In genomic region chr19:54937926-54938325, GRCh38 we compare ENCODE assay signal across 18 cellular contexts. TPM values are rescaled to one million over a fixed set of nuclear protein-coding genes. Genes with fewer than 3 reads are reported as not detected.
DNase-seq lines count a peak whose midpoint lies in the region; ATAC-seq and TF ChIP-seq lines count a peak whose summit lies in the region.
"Had no signal": no experiment of that assay in that cellular context is flagged by ENCODE, and none has a peak within 500 bp of the region (broad histone marks: within the 10 kb centered on the region; RNA-seq: fewer than 3 reads in every experiment).

No MANE protein-coding gene starts in this region.

- H3K4me1 ChIP-seq in Peyer's patch (no peaks in the 10 kb centered on the region), transverse colon (no peaks in the 10 kb centered on the region)
- H3K4me1 ChIP-seq: body of pancreas, prostate gland, SJCRH30 had no signal

- TF ChIP-seq POLR2A in Peyer's patch (IDR thresholded peaks at IDR 0.05) (no peak), transverse colon (IDR thresholded peaks at IDR 0.05) (no peak)

- H3K36me3 ChIP-seq in Peyer's patch: no peaks in the 10 kb centered on the region
- H3K36me3 ChIP-seq in transverse colon: no peaks in the 10 kb centered on the region
- H3K36me3 ChIP-seq: prostate gland, SJCRH30 had no signal

- H3K4me3 ChIP-seq in Peyer's patch (no peak overlapping the region), transverse colon (no peak overlapping the region)
- H3K4me3 ChIP-seq: body of pancreas, prostate gland, SJCRH30 had no signal

- no peaks in the 10 kb centered on the region for H3K9me3 Mint-ChIP-seq in activated naive CD4-positive, alpha-beta T cell treated with anti-CD3 and anti-CD28 coated beads, Interleukin-2, amount 50 U/mL, for 72 hours

- H3K9me3 ChIP-seq in Peyer's patch (no peaks in the 10 kb centered on the region), transverse colon (no peaks in the 10 kb centered on the region)
- H3K9me3 ChIP-seq: body of pancreas, prostate gland, SJCRH30 had no signal

- peak in 1 of 2 donors; percentile 7 for DNase-seq in activated naive CD4-positive, alpha-beta T cell treated with anti-CD3 and anti-CD28 coated beads, Interleukin-2, amount 50 U/mL, for 72 hours (ENCODE audit: low spot score in 2 of 2)
- no peak for DNase-seq in activated naive CD4-positive, alpha-beta T cell treated with anti-CD3 and anti-CD28 coated beads, Interleukin-2, amount 50 U/mL, for 16 hours
- DNase-seq in Peyer's patch: peak in 2 of 3 donors; percentile 33 to 52
- peak; percentile 8 for DNase-seq in transverse colon
- no peak for DNase-seq in DMS 273 (lab: John Stamatoyannopoulos, UW; ENCODE audit: unreplicated experiment)
- DNase-seq in NCI-H2171 (lab: John Stamatoyannopoulos, UW): no peak
- no peak for DNase-seq in mesenteric fat pad (ENCODE audit: low spot score)
- DNase-seq: body of pancreas; DMS53; effector CD8-positive, alpha-beta T cell; NCI-H1417 treated with DMSO at 0.1 percent for 48 hours; NCI-H524 treated with DMSO at 0.1 percent for 48 hours; SJCRH30; stimulated activated CD8-positive, alpha-beta memory T cell treated with anti-CD3 and anti-CD28 coated beads, Interleukin-4, amount 100 ng/mL, for 48 hours had no signal

- in situ Hi-C loops in transverse colon (cut with MboI; ENCODE audit: low pct_ligation_motif_present in 1 of 4, low pct_unique_long_range_greater_than_20kb in 1 of 4, low sequenced_read_pairs in 3 of 4): no loop called here

- H3K27ac Mint-ChIP-seq in activated naive CD4-positive, alpha-beta T cell treated with anti-CD3 and anti-CD28 coated beads, Interleukin-2, amount 50 U/mL, for 72 hours: no peak overlapping the region

- H3K27me3 ChIP-seq in Peyer's patch (no peaks in the 10 kb centered on the region), transverse colon (no peaks in the 10 kb centered on the region)
- H3K27me3 ChIP-seq: body of pancreas, SJCRH30 had no signal

- intact Hi-C loops in transverse colon (cut with DNase I; ENCODE audit: low total_unique reads): no loop called here

- H3K27ac ChIP-seq in Peyer's patch (no peak overlapping the region), transverse colon (no peak overlapping the region)
- H3K27ac ChIP-seq: body of pancreas, prostate gland, SJCRH30 had no signal

- ATAC-seq in activated naive CD4-positive, alpha-beta T cell treated with anti-CD3 and anti-CD28 coated beads, Interleukin-2, amount 50 U/mL, for 72 hours: peak; percentile 53 to 97
- peak; percentile 42 for ATAC-seq in HG02642 (IDR thresholded peaks at IDR 0.05; ENCODE audit: poor library complexity, unreplicated experiment)
- ATAC-seq: body of pancreas had no signal

- H3K36me3 Mint-ChIP-seq in activated naive CD4-positive, alpha-beta T cell treated with anti-CD3 and anti-CD28 coated beads, Interleukin-2, amount 50 U/mL, for 72 hours: no peaks in the 10 kb centered on the region

- no peak for TF ChIP-seq EP300 in transverse colon (IDR thresholded peaks at IDR 0.05; ENCODE audit: low read depth)

- TF ChIP-seq CTCF in Peyer's patch (IDR thresholded peaks at IDR 0.05) (no peak), transverse colon (IDR thresholded peaks at IDR 0.05) (no peak)

- 67 to 69% methylated on average over 8 to 9 of the region's 9 CpGs for whole genome bisulfite sequencing in transverse colon (ENCODE audit: low coverage in 1 of 2), 2 donors

RNA-seq across cellular contexts. Expression of gene NLRP7, which starts 9.4 kb away (rescaled TPM):
- total RNA-seq in activated naive CD4-positive, alpha-beta T cell treated with anti-CD3 and anti-CD28 coated beads, Interleukin-2, amount 50 U/mL, for 72 hours: not detected
- total RNA-seq in Peyer's patch (not detected), transverse colon (not detected), mesenteric fat pad (not detected)
- total RNA-seq: body of pancreas, fibroblast of villous mesenchyme, urinary bladder had no signal

RNA-seq across cellular contexts. Expression of gene NLRP2, which starts 28.2 kb away (rescaled TPM):
- total RNA-seq in activated naive CD4-positive, alpha-beta T cell treated with anti-CD3 and anti-CD28 coated beads, Interleukin-2, amount 50 U/mL, for 72 hours: 1 to 10 TPM; 2.3 to 7.0 TPM
- total RNA-seq in Peyer's patch (10 to 100 TPM in 2 of 4 donors, 1 to 10 TPM in 2; 9.2 to 24.9 (median 11.6) TPM), transverse colon (10 to 100 TPM in 3 of 4 donors, 1 to 10 TPM in 1; 3.2 to 39.6 (median 16.7) TPM), mesenteric fat pad (0.55 TPM)
- total RNA-seq: SJCRH30 had no signal

RNA-seq across cellular contexts. Expression of gene NCR1, which starts 32.0 kb away (rescaled TPM):
- under 1 TPM; 0.61 to 0.89 TPM for total RNA-seq in activated naive CD4-positive, alpha-beta T cell treated with anti-CD3 and anti-CD28 coated beads, Interleukin-2, amount 50 U/mL, for 72 hours
- total RNA-seq in Peyer's patch: 1 to 10 TPM in 2 of 4 donors, not detected in 2; 2.1 to 2.7 TPM
- total RNA-seq in transverse colon: 1 to 10 TPM in 1 of 4 donors, under 1 TPM in 1, not detected in 2; 0.41 to 1.9 TPM
- 0.51 TPM for total RNA-seq in mesenteric fat pad
- total RNA-seq: body of pancreas, fibroblast of villous mesenchyme, SJCRH30 had no signal

Comparison
In these comparisons a context has a peak if more than half of its experiments do, and no peak if none do; other contexts are left out.
1. DNase-seq: peak in Peyer's patch (2 of 3) and transverse colon (single experiment); none in activated naive CD4-positive, alpha-beta T cell treated with anti-CD3 and anti-CD28 coated beads, Interleukin-2, amount 50 U/mL, for 16 hours (single experiment), DMS 273 (single experiment), NCI-H2171 (single experiment) and mesenteric fat pad (single experiment).